8 cellular contexts compared by ENCODE assay signal in the genomic region with DNA sequence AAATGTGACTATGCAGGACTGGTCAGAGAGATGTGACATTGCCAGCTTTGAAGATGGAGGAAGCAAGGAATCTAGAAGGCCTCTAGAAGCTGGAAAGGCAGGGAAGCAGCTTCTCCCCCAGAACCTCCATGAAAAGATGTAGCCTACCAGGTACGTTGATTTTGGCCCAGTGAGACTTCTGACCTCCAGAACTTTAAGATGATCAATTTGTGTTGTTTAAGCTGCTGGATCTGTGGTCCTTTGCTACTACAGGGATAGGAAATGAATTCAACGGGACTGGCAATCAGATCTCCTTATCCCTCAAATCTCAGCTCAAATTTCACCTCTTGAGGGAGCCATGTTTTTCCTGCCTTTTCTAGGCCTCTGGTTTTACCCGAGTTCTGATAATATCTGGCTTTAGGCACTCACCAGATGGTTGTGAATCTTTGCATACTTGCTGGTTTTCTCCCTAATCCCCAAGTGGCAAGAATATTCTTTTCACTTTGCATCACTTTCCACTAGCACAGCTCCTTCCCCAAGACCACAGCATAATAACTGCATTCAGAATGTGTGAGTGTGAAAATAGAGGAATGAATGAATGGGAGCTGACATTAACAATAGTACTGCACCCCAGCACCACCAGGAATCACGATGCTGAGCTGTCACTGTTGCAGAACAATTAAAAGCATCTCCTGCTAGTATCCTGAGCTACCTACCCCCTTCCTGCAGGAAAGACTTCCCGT. TPM values are rescaled to one million over a fixed set of nuclear protein-coding genes. Genes with fewer than 3 reads are reported as not detected.
DNase-seq lines count a peak whose midpoint lies in the region; ATAC-seq, FAIRE-seq and TF ChIP-seq lines count a peak whose summit lies in the region.

No MANE protein-coding gene starts in this region.

- H3K4me2 ChIP-seq in mesendoderm (ENCODE audit: low read length): no peak overlapping the region

- DNase-seq in right cardiac atrium (no peak), left cardiac atrium (no peak), mesendoderm (no peak), pancreas (no peak), GM19238 (ENCODE audit: insufficient read length, low spot score) (no peak), GM12892 (ENCODE audit: insufficient read length) (no peak), epidermal melanocyte (ENCODE audit: insufficient read length, low spot score) (no peak)

- no peak overlapping the region for H3K9ac ChIP-seq in mesendoderm (ENCODE audit: low read length)

- no peaks in the 10 kb centered on the region for H3K79me2 ChIP-seq in mesendoderm (ENCODE audit: control insufficient read depth, insufficient read depth, low read length)

- no peak overlapping the region for H3K23ac ChIP-seq in mesendoderm (ENCODE audit: low read length)

- H3K79me1 ChIP-seq in mesendoderm (ENCODE audit: low read length): no peaks in the 10 kb centered on the region

- WGBS in right cardiac atrium: 56% methylated on average over 5 of the region's 5 CpGs
- no CpG with 5 or more reads among the region's 5 CpGs for WGBS in mesendoderm (ENCODE audit: extremely low coverage, insufficient coverage, low lambda C conversion rate)
- 74 to 77% methylated on average over 5 of the region's 5 CpGs for WGBS in pancreas, 2 donors

- H3K27me3 ChIP-seq in right cardiac atrium (ENCODE audit: control insufficient read depth, insufficient read depth): no peaks in the 10 kb centered on the region
- H3K27me3 ChIP-seq in mesendoderm (ENCODE audit: insufficient read depth, low read length, poor library complexity): no peaks in the 10 kb centered on the region
- no peaks in the 10 kb centered on the region for H3K27me3 ChIP-seq in pancreas

- TF ChIP-seq POLR2A in GM12892 (IDR thresholded peaks at IDR 0.05; ENCODE audit: low read depth, low read length): no peak

- peak overlapping the region; percentile 51 for H3K18ac ChIP-seq in mesendoderm (ENCODE audit: low read length)

- peak overlapping the region; percentile 55 for H3K4ac ChIP-seq in mesendoderm (ENCODE audit: low read depth, low read length)

- no peak overlapping the region for H2AK5ac ChIP-seq in mesendoderm (ENCODE audit: low read length)

- H3K27ac ChIP-seq in right cardiac atrium (ENCODE audit: low read length): peak overlapping the region; percentile 81
- H3K27ac ChIP-seq in angular gyrus (ENCODE audit: low read depth, low read length): peak overlapping the region; percentile 51
- H3K27ac ChIP-seq in mesendoderm (ENCODE audit: low read depth, low read length): no peak overlapping the region
- peak overlapping the region in 2 of 4 donors; percentile 38 to 54 for H3K27ac ChIP-seq in pancreas

- no peaks in the 10 kb centered on the region for H3K9me3 ChIP-seq in right cardiac atrium (ENCODE audit: control insufficient read depth, low read length)
- no peaks in the 10 kb centered on the region for H3K9me3 ChIP-seq in pancreas

- H3K4me1 ChIP-seq in right cardiac atrium (ENCODE audit: control insufficient read depth, insufficient read depth, low read length) (peaks cover 3% of the 10 kb centered on the region), mesendoderm (ENCODE audit: control insufficient read depth, low read depth, low read length) (no peaks in the 10 kb centered on the region), pancreas (peaks cover 9 to 16% (median 16%) of the 10 kb centered on the region in 3 donors)

- H3K36me3 ChIP-seq in mesendoderm (ENCODE audit: control insufficient read depth, insufficient read depth, low read length): no peaks in the 10 kb centered on the region
- H3K36me3 ChIP-seq in pancreas: no peaks in the 10 kb centered on the region

- no peak overlapping the region for H3K56ac ChIP-seq in mesendoderm (ENCODE audit: low read length)

- no peak overlapping the region for H4K8ac ChIP-seq in mesendoderm (ENCODE audit: low read depth, low read length)

- H2BK120ac ChIP-seq in mesendoderm (ENCODE audit: low read depth, low read length): no peak overlapping the region

- no peak overlapping the region for H3K4me3 ChIP-seq in right cardiac atrium (ENCODE audit: low read length)
- H3K4me3 ChIP-seq in mesendoderm (ENCODE audit: low read length): no peak overlapping the region
- no peak overlapping the region for H3K4me3 ChIP-seq in pancreas

- ATAC-seq in right cardiac atrium (peak in 1 of 2 donors; percentile 10), left cardiac atrium (no peak), pancreas (no peak)

- intact Hi-C loops in right cardiac atrium (cut with DNase I) (loop anchor here in 1 of 4 donors (10.0 kb wide), 1 partner anchor 535 kb away; no protein-coding TSS in a partner anchor), left cardiac atrium (cut with DNase I) (no loop called here), pancreas (cut with DNase I) (no loop called here)

- no peak overlapping the region for H4K5ac ChIP-seq in mesendoderm (ENCODE audit: low read length)

- no peak overlapping the region for H2BK5ac ChIP-seq in mesendoderm (ENCODE audit: low read length)

- no peak for TF ChIP-seq CTCF in pancreas (IDR thresholded peaks at IDR 0.05)

- FAIRE-seq in pancreas (lab: Jason Lieb, UNC) (no peak), GM12892 (lab: Jason Lieb, UNC) (no peak)

- peak overlapping the region; percentile 74 for H2BK15ac ChIP-seq in mesendoderm (replicated peaks; ENCODE audit: low read depth)

RNA-seq across cellular contexts. Expression of a gene that starts 25.5 kb away (rescaled TPM):
- total RNA-seq in right cardiac atrium (1,000 to 10,000 TPM; 1,054 to 1,542 (median 1,304) TPM), left cardiac atrium (1,000 to 10,000 TPM; 1,546 to 1,715 TPM), pancreas (1,000 to 10,000 TPM in 2 of 6 donors, 100 to 1,000 TPM in 4; 460 to 1,697 (median 685) TPM)
- polyA plus RNA-seq in right cardiac atrium (2,718 TPM), pancreas (1,000 to 10,000 TPM; 2,074 to 2,276 TPM)
- 3,955 TPM for polyA plus RNA-seq in mesendoderm (2013, experiment 1 of 2)
- 4,083 TPM for polyA plus RNA-seq in mesendoderm (2013, experiment 2 of 2)
- 23,212 TPM for polyA plus RNA-seq in GM12892 (2012; ENCODE audit: missing spikeins)

RNA-seq across cellular contexts. Expression of a gene that starts 42.9 kb away (rescaled TPM):
- total RNA-seq in right cardiac atrium: 1 to 10 TPM; 1.3 to 2.8 (median 2.1) TPM
- 0.14 TPM for polyA plus RNA-seq in right cardiac atrium
- 1 to 10 TPM; 1.4 to 3.5 TPM for total RNA-seq in left cardiac atrium
- polyA plus RNA-seq in mesendoderm (2013, experiment 1 of 2): not detected
- polyA plus RNA-seq in mesendoderm (2013, experiment 2 of 2): not detected
- 1 to 10 TPM in 2 of 6 donors, under 1 TPM in 4; 0.05 to 2.0 (median 0.47) TPM for total RNA-seq in pancreas
- polyA plus RNA-seq in pancreas: under 1 TPM; 0.04 to 0.05 TPM
- polyA plus RNA-seq in GM12892 (2012; ENCODE audit: missing spikeins): not detected
